ENCODE assay signal across 10 cellular contexts in the genomic region with DNA sequence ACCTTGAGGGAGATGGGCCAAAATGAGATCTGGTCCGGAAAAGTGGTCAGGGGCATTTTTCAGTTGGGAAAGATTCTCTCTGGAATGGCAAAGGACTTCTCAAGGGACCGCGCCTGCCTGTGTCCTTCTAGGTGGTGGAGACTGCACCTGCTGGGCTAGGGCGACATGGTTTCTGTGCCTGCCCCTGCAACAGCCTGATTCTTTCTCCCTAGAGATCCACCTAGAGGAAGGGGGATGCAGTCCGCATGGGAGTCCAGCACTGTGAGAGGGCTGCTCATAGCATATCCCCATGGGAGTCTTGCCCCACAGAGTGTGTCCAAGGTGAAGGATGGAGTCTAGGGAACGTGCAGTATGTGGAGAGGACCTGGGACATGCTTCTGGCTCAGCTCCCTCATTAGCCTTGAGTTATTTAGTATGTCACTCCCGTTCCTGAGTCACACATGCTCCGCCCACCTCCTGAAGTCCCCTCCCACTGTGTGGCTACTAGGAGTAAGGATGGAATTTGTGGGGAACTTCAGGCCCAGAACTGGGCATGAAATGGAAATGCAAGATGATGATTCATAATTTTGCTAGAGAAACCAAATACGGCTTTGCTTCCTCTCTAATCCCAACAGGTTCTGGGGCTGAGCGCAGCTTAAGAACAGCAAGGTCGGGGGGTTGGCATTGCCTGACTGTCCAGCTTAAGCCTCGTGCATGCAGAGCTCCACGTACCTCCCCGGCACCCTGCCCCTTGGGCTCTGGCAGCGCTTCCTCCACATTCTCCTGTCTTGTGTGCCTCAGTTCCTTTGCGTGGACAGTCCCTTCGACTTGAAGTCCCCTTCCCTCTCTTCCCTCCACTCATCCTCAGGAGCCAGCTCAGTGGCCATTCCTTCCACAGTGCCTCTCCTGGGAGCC. TPM values are rescaled to one million over a fixed set of nuclear protein-coding genes. Genes with fewer than 3 reads are reported as not detected.
DNase-seq lines count a peak whose midpoint lies in the region; ATAC-seq, FAIRE-seq and TF ChIP-seq lines count a peak whose summit lies in the region.
"Had no signal": no experiment of that assay in that cellular context is flagged by ENCODE, and none has a peak within 500 bp of the region (broad histone marks: within the 10 kb centered on the region; RNA-seq: fewer than 3 reads in every experiment).

No MANE protein-coding gene starts in this region.

- H3K9me3 ChIP-seq in pancreas: no peaks in the 10 kb centered on the region

- CTCF ChIA-PET in activated CD8-positive, alpha-beta memory T cell treated with anti-CD3 and anti-CD28 coated beads, Interleukin-2, amount 10 ng/mL, durations not matched to agents 7 days and 5 days (lab: Charles Lee): no interaction called here

- no peak overlapping the region for H3K4me3 ChIP-seq in pancreas

- no peaks in the 10 kb centered on the region for H3K9me3 Mint-ChIP-seq in activated CD8-positive, alpha-beta memory T cell treated with anti-CD3 and anti-CD28 coated beads, Interleukin-2, amount 10 ng/mL, durations not matched to agents 7 days and 5 days (ENCODE audit: low read depth)
- H3K9me3 Mint-ChIP-seq: activated CD4-positive, alpha-beta memory T cell treated with anti-CD3 and anti-CD28 coated beads, Interleukin-2, amount 10 ng/mL, durations not matched to agents 7 days and 5 days had no signal

- H3K4me1 Mint-ChIP-seq in activated CD8-positive, alpha-beta memory T cell treated with anti-CD3 and anti-CD28 coated beads, Interleukin-2, amount 10 ng/mL, durations not matched to agents 7 days and 5 days: peaks cover 2% of the 10 kb centered on the region

- intact Hi-C loops in pancreas (cut with DNase I): no loop called here

- no peak overlapping the region for H3K4me3 Mint-ChIP-seq in activated CD8-positive, alpha-beta memory T cell treated with anti-CD3 and anti-CD28 coated beads, Interleukin-2, amount 10 ng/mL, durations not matched to agents 7 days and 5 days
- H3K4me3 Mint-ChIP-seq: activated CD4-positive, alpha-beta memory T cell treated with anti-CD3 and anti-CD28 coated beads, Interleukin-2, amount 10 ng/mL, durations not matched to agents 7 days and 5 days; stimulated activated memory B cell treated with anti-CD40 and anti-IgM and Interleukin-4, amounts not matched to agents 10 μg/mL and 1 μg/mL and 100 μg/mL, for 72 hours had no signal

- H3K4me1 ChIP-seq in pancreas: peaks cover 4 to 16% (median 8%) of the 10 kb centered on the region in 3 donors

- no peak for FAIRE-seq in pancreas (lab: Jason Lieb, UNC)

- H3K27me3 ChIP-seq in pancreas: no peaks in the 10 kb centered on the region

- H3K27me3 Mint-ChIP-seq in activated CD8-positive, alpha-beta memory T cell treated with anti-CD3 and anti-CD28 coated beads, Interleukin-2, amount 10 ng/mL, durations not matched to agents 7 days and 5 days: peaks cover 5% of the 10 kb centered on the region

- ATAC-seq in pancreas: peak; percentile 42 to 56 (median 50)
- no peak for ATAC-seq in HG03354 (IDR thresholded peaks at IDR 0.05; ENCODE audit: poor library complexity, severe bottlenecking, unreplicated experiment)
- no peak for ATAC-seq in activated CD8-positive, alpha-beta memory T cell treated with anti-CD3 and anti-CD28 coated beads, Interleukin-2, amount 10 ng/mL, durations not matched to agents 7 days and 5 days

- H3K36me3 Mint-ChIP-seq in activated CD8-positive, alpha-beta memory T cell treated with anti-CD3 and anti-CD28 coated beads, Interleukin-2, amount 10 ng/mL, durations not matched to agents 7 days and 5 days: no peaks in the 10 kb centered on the region
- H3K36me3 Mint-ChIP-seq: stimulated activated memory B cell treated with anti-CD40 and anti-IgM and Interleukin-4, amounts not matched to agents 10 μg/mL and 1 μg/mL and 100 μg/mL, for 72 hours had no signal

- DNase-seq in COLO829 (ENCODE audit: low spot score): peak; percentile 45
- DNase-seq in RKO (ENCODE audit: low spot score): peak; percentile 71
- peak; percentile 87 for DNase-seq in fibroblast of gingiva (ENCODE audit: low read depth)
- peak in 5 of 6 donors; percentile 51 to 79 (median 68) for DNase-seq in pancreas
- no peak for DNase-seq in globus pallidus (ENCODE audit: low spot score)
- DNase-seq in activated CD8-positive, alpha-beta memory T cell treated with anti-CD3 and anti-CD28 coated beads, Interleukin-2, amount 10 ng/mL, durations not matched to agents 7 days and 5 days: no peak
- no peak for DNase-seq in NCI-H1092 (lab: John Stamatoyannopoulos, UW)
- DNase-seq: activated CD4-positive, alpha-beta memory T cell treated with anti-CD3 and anti-CD28 coated beads, Interleukin-2, amount 10 ng/mL, durations not matched to agents 7 days and 5 days had no signal

- WGBS in pancreas, 2 donors: 76 to 78% methylated on average over 17 of the region's 17 CpGs

- H3K27ac ChIP-seq in pancreas: peak overlapping the region in 1 of 4 donors; percentile 47

- no peak overlapping the region for H3K27ac Mint-ChIP-seq in activated CD8-positive, alpha-beta memory T cell treated with anti-CD3 and anti-CD28 coated beads, Interleukin-2, amount 10 ng/mL, durations not matched to agents 7 days and 5 days
- H3K27ac Mint-ChIP-seq: activated CD4-positive, alpha-beta memory T cell treated with anti-CD3 and anti-CD28 coated beads, Interleukin-2, amount 10 ng/mL, durations not matched to agents 7 days and 5 days had no signal

- TF ChIP-seq CTCF in pancreas (IDR thresholded peaks at IDR 0.05): no peak

- H3K36me3 ChIP-seq in pancreas: no peaks in the 10 kb centered on the region

RNA-seq across cellular contexts. Expression of a gene that starts 35.0 kb away (rescaled TPM):
- total RNA-seq in pancreas: not detected
- polyA plus RNA-seq in pancreas: under 1 TPM in 1 of 2 donors, not detected in 1; 0.02 TPM
- total RNA-seq in activated CD8-positive, alpha-beta memory T cell treated with anti-CD3 and anti-CD28 coated beads, Interleukin-2, amount 10 ng/mL, durations not matched to agents 7 days and 5 days: under 1 TPM in 1 of 2 experiments, not detected in 1; 0.21 TPM
- total RNA-seq: activated CD4-positive, alpha-beta memory T cell treated with anti-CD3 and anti-CD28 coated beads, Interleukin-2, amount 10 ng/mL, durations not matched to agents 7 days and 5 days had no signal

Comparison
In these comparisons a context has a peak if more than half of its experiments do, and no peak if none do; other contexts are left out.
1. DNase-seq: peak in COLO829 (single experiment), RKO (single experiment), fibroblast of gingiva (single experiment) and pancreas (5 of 6); none in globus pallidus (single experiment), activated CD8-positive, alpha-beta memory T cell treated with anti-CD3 and anti-CD28 coated beads, Interleukin-2, amount 10 ng/mL, durations not matched to agents 7 days and 5 days (single experiment) and NCI-H1092 (single experiment).
2. ATAC-seq: peak in pancreas (4 of 4); none in HG03354 (single experiment) and activated CD8-positive, alpha-beta memory T cell treated with anti-CD3 and anti-CD28 coated beads, Interleukin-2, amount 10 ng/mL, durations not matched to agents 7 days and 5 days (single experiment).